ENCODE assay signal across 9 cellular contexts in the genomic region with DNA sequence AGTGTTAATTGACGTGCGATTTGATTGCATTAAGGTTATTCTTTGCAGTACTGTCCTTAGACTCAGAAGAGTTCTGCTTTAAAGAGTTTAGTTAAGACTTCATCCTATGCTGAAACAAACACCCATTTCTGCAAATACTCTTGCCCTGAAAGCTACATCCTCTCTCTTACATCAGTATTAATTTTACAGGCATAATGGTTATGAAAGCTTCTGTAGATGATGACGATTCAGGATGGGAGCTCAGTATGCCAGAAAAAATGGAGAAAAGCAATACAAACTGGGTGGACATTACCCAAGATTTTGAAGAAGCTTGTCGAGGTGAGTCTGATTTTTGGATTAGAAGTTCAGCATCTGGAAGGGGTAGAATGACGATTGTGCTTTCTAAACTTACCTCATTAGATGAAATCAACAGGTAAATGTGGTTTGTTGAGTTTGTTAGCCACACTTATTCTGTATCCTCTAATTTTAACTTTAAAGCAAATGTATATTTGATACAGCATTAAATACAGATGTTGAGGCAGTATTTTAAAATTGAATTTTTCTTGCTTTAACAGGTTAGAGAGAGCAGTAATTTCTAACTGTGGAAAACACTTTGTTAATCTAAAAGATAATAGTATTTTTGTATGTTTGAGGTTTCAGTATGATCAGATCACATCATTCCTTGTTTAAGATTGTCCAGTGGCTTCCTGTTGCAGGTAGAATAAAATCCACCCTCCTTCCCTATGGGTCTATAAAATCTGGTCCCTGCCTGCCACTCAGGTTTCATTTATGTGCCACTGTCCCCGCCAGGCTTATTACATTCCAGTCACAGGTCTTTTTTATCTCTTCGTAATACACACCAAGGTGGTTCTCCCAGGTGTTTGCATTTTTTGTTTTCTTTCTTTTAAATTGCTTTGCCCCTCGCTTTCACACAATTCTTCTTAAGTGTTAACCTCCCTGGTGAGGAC. TPM values are rescaled to one million over a fixed set of nuclear protein-coding genes. Genes with fewer than 3 reads are reported as not detected.
DNase-seq lines count a peak whose midpoint lies in the region; ATAC-seq and TF ChIP-seq lines count a peak whose summit lies in the region.
"Had no signal": no experiment of that assay in that cellular context is flagged by ENCODE, and none has a peak within 500 bp of the region (broad histone marks: within the 10 kb centered on the region; RNA-seq: fewer than 3 reads in every experiment).

No MANE protein-coding gene starts in this region.

- in situ Hi-C loops in mammary epithelial cell (cut with MboI; ENCODE audit: low sequenced_read_pairs in 2 of 2), result no loop called here
- in situ Hi-C loops in KBM-7 (cut with MboI; ENCODE audit: low pct_unique_long_range_greater_than_20kb, low sequenced_read_pairs), result no loop called here

- DNase-seq in AG04450 (ENCODE audit: low read depth, low spot score) (no peak), HT-29 (ENCODE audit: low spot score) (peak; percentile 8), mammary epithelial cell (peak; percentile 11), NCI-H524 treated with DMSO at 0.1 percent for 48 hours (lab: John Stamatoyannopoulos, UW) (no peak), SW 1271 (lab: John Stamatoyannopoulos, UW) (no peak), KBM-7 (no peak)
- DNase-seq: activated T-cell treated with anti-CD3 and anti-CD28 coated beads, Interleukin-2, amount 50 U/mL, for 1 hour had no signal

- H3K27ac ChIP-seq in AG04450 (ENCODE audit: low read depth, low read length) (no peak overlapping the region), mammary epithelial cell (ENCODE audit: insufficient read depth, low read depth, low read length) (peak overlapping the region; percentile 74)

- no peaks in the 10 kb centered on the region for H4K20me1 ChIP-seq in mammary epithelial cell (ENCODE audit: insufficient read depth, low read length)

- H3K4me3 ChIP-seq in AG04450 (ENCODE audit: low read depth, low read length) (peak overlapping the region; percentile 85), mammary epithelial cell (replicated peaks in 1 of 3; ENCODE audit: insufficient read depth in 1 of 3, low read depth in 2 of 3, low read length in 3 of 3) (peak overlapping the region; percentile 75 to 94 (median 84)), mononuclear cell (ENCODE audit: low read length) (peak overlapping the region; percentile 90)

- H3K79me2 ChIP-seq in mammary epithelial cell (ENCODE audit: insufficient read depth, low read length), result peaks cover 61% of the 10 kb centered on the region

- H2AFZ ChIP-seq in mammary epithelial cell (ENCODE audit: low read depth, low read length), result peak overlapping the region; percentile 93

- no peaks in the 10 kb centered on the region; the same call in 1 of the 2 replicates for H3K9me3 ChIP-seq in AG04450 (ENCODE audit: control insufficient read depth, insufficient read depth, low read length)
- no peaks in the 10 kb centered on the region for H3K9me3 ChIP-seq in mammary epithelial cell (replicated peaks; ENCODE audit: insufficient read depth, low read length)
- H3K9me3 ChIP-seq in mononuclear cell (ENCODE audit: low read depth, low read length), result no peaks in the 10 kb centered on the region

- ATAC-seq in GM19395 (IDR thresholded peaks at IDR 0.05; ENCODE audit: unreplicated experiment), result no peak

- WGBS in mammary epithelial cell (ENCODE audit: low coverage, missing lambda C conversion rate), result 22% methylated on average over 8 of the region's 8 CpGs

- H3K36me3 ChIP-seq in mammary epithelial cell (ENCODE audit: insufficient read depth, low read length), result peaks cover 12% of the 10 kb centered on the region

- peak overlapping the region; percentile 84 for H3K4me2 ChIP-seq in mammary epithelial cell (ENCODE audit: insufficient read depth, low read depth, low read length)

- H3K27me3 ChIP-seq in AG04450 (ENCODE audit: control insufficient read depth, insufficient read depth, low read length) (no peaks in the 10 kb centered on the region), mammary epithelial cell (ENCODE audit: insufficient read depth, low read length) (no peaks in the 10 kb centered on the region), mononuclear cell (ENCODE audit: insufficient read depth, low read length) (no peaks in the 10 kb centered on the region)

- intact Hi-C loops in mammary epithelial cell (cut with micrococcal nuclease), result loop anchor here (5.0 to 10.0 kb wide), 2 partner anchors 200 to 343 kb away; a partner anchor contains a TSS

- CTCF ChIA-PET in AG04450 (lab: Charles Lee), result no interaction called here
- CTCF ChIA-PET in mammary epithelial cell (lab: Charles Lee; ENCODE audit: low non-redundant PET), result no interaction called here

- BruUV-seq in mammary epithelial cell (replicated peaks; lab: Mats Ljungman, UMichigan), result TSS peak; percentile 19

- peak overlapping the region; percentile 87 for H3K9ac ChIP-seq in mammary epithelial cell (ENCODE audit: insufficient read depth, low read length)

- dilution Hi-C loops in mammary epithelial cell (cut with HindIII; ENCODE audit: low sequenced_read_pairs), result no loop called here

- POLR2A ChIA-PET in AG04450 (lab: Yijun Ruan, JAX), result interaction anchor here (0.6 kb wide), 1 partner anchor 560 kb away, joined by 3 read pairs; no protein-coding TSS in a partner anchor

- TF ChIP-seq CTCF in AG04450 (IDR thresholded peaks at IDR 0.05; ENCODE audit: low read depth, low read length) (no peak), mammary epithelial cell (conservative IDR thresholded peaks at IDR 0.05 in 1 of 2, IDR thresholded peaks at IDR 0.05 in 1 of 2; ENCODE audit: extremely low read depth in 1 of 2, insufficient read depth in 1 of 2, low read depth in 1 of 2, low read length in 2 of 2) (no peak)

- H3K4me1 ChIP-seq in mammary epithelial cell (ENCODE audit: insufficient read depth, low read length) (peaks cover 16% of the 10 kb centered on the region), mononuclear cell (ENCODE audit: insufficient read depth, low read length) (peaks cover 26% of the 10 kb centered on the region)

RNA-seq across cellular contexts. Expression of a gene that starts 1.3 kb away (rescaled TPM):
- polyA plus RNA-seq in AG04450 (2011; rRNA removed), result 19.0 and 25.2 TPM in 2 replicates
- polyA minus RNA-seq in AG04450 (2011; rRNA and poly(A)+ RNA removed), result 11.4 and 18.8 TPM in 2 replicates
- 16.6 and 18.7 TPM in 2 replicates for total RNA-seq in HT-29 (2014; rRNA removed; shearing (Covaris generic))
- 10 to 100 TPM; 37.7 to 38.0 TPM for total RNA-seq in mammary epithelial cell
- polyA plus RNA-seq in mammary epithelial cell, result 21.1 TPM
- 17.8 TPM for polyA minus RNA-seq in mammary epithelial cell
- total RNA-seq in mononuclear cell, result 20.1 TPM

Comparison
In these comparisons a context has a peak if more than half of its experiments do, and no peak if none do; other contexts are left out.
1. DNase-seq: peak in HT-29 (single experiment) and mammary epithelial cell (single experiment); none in AG04450 (single experiment), NCI-H524 treated with DMSO at 0.1 percent for 48 hours (single experiment), SW 1271 (0 of 2) and KBM-7 (single experiment).
2. Peak in every context shown above with its lines, with median percentiles within 50 percentile points of each other: H3K4me3 ChIP-seq.